12 cellular contexts compared by ENCODE assay signal in the genomic region with DNA sequence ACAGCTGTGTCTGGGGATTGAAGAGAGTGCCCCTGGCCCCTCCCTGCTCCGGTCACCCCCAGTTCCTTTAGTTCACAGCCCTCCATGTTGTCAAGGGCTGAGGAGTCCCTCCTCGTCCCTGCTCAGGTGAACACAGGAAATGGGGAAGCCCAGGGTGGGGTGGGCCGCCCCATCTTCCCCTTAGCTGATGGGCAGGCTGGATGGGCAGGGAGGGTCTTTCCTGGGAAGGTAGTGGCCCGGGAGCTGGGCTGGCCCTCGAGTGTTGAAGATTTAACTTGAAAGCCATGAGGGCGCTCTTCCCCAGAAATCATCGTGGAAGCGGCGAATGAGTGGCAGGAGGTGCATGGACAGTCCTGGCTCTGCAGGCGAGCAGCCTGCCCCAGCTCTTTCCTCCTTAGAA.
"Had no signal": no experiment of that assay in that cellular context is flagged by ENCODE, and none has a peak within 500 bp of the region (broad histone marks: within the 10 kb centered on the region; RNA-seq: fewer than 3 reads in every experiment).

No MANE protein-coding gene starts in this region.

- H3K27ac ChIP-seq: colonic mucosa, foreskin keratinocyte, neural progenitor cell, parathyroid adenoma had no signal

- H3K9me3 ChIP-seq: colonic mucosa had no signal

- H3K9me3 Mint-ChIP-seq: activated CD4-positive, alpha-beta memory T cell treated with anti-CD3 and anti-CD28 coated beads for 36 hours; activated naive CD8-positive, alpha-beta T cell treated with anti-CD3 and anti-CD28 coated beads, Interleukin-2, amount 50 U/mL, for 24 hours; neural progenitor cell had no signal

- H3K27me3 Mint-ChIP-seq: activated CD4-positive, alpha-beta memory T cell treated with anti-CD3 and anti-CD28 coated beads for 36 hours; activated naive CD8-positive, alpha-beta T cell treated with anti-CD3 and anti-CD28 coated beads, Interleukin-2, amount 50 U/mL, for 24 hours had no signal

- H3K36me3 Mint-ChIP-seq: activated CD4-positive, alpha-beta memory T cell treated with anti-CD3 and anti-CD28 coated beads for 36 hours; neural progenitor cell had no signal

- H3K36me3 ChIP-seq: colonic mucosa, neural progenitor cell had no signal

- H3K4me3 ChIP-seq: colonic mucosa, neural progenitor cell had no signal

- H3K4me3 Mint-ChIP-seq: activated CD4-positive, alpha-beta memory T cell treated with anti-CD3 and anti-CD28 coated beads for 36 hours; activated naive CD8-positive, alpha-beta T cell treated with anti-CD3 and anti-CD28 coated beads, Interleukin-2, amount 50 U/mL, for 24 hours; neural progenitor cell had no signal

- H3K27ac Mint-ChIP-seq: activated CD4-positive, alpha-beta memory T cell treated with anti-CD3 and anti-CD28 coated beads for 36 hours; activated naive CD8-positive, alpha-beta T cell treated with anti-CD3 and anti-CD28 coated beads, Interleukin-2, amount 50 U/mL, for 24 hours had no signal

- H3K4me1 ChIP-seq: colonic mucosa, foreskin keratinocyte, parathyroid adenoma had no signal

- ATAC-seq: activated naive CD8-positive, alpha-beta T cell treated with anti-CD3 and anti-CD28 coated beads, Interleukin-2, amount 50 U/mL, for 24 hours; foreskin keratinocyte had no signal

- H3K27me3 ChIP-seq: colonic mucosa, foreskin keratinocyte, neural progenitor cell had no signal

- DNase-seq: activated CD4-positive, alpha-beta memory T cell treated with anti-CD3 and anti-CD28 coated beads for 36 hours; activated CD4-positive, CD25-positive, alpha-beta regulatory T cell treated with anti-CD3 and anti-CD28 coated beads, Interleukin-2, amount 50 U/mL, for 72 hours; activated naive CD8-positive, alpha-beta T cell treated with anti-CD3 and anti-CD28 coated beads, Interleukin-2, amount 50 U/mL, for 24 hours; activated T-cell treated with anti-CD3 and anti-CD28 coated beads, Interleukin-2, amount 50 U/mL, for 48 hours; colonic mucosa; foreskin keratinocyte; retina; substantia nigra; SW 1271; trophoblast cell had no signal
